In genomic region chr11:66619080-66619554, GRCh38 we compare ENCODE assay signal across 8 cellular contexts. TPM values are rescaled to one million over a fixed set of nuclear protein-coding genes. Genes with fewer than 3 reads are reported as not detected.
DNase-seq lines count a peak whose midpoint lies in the region; ATAC-seq, FAIRE-seq and TF ChIP-seq lines count a peak whose summit lies in the region.

No MANE protein-coding gene starts in this region.

- ATAC-seq in HG02852 (IDR thresholded peaks at IDR 0.05; ENCODE audit: unreplicated experiment): no peak

- no peak overlapping the region for H2AFZ ChIP-seq in Loucy (ENCODE audit: low read length)
- H2AFZ ChIP-seq in keratinocyte (ENCODE audit: control insufficient read depth, low read length): no peak overlapping the region

- in situ Hi-C loops in astrocyte of the cerebellum (cut with HindIII; ENCODE audit: low sequenced_read_pairs): no loop called here

- H3K4me1 ChIP-seq in Loucy (ENCODE audit: insufficient read depth, low read length, poor library complexity, severe bottlenecking) (peaks cover 50% of the 10 kb centered on the region), keratinocyte (ENCODE audit: control insufficient read depth, extremely low read depth, insufficient read depth, low read length) (peaks cover 21% of the 10 kb centered on the region)

- H3K36me3 ChIP-seq in Loucy (ENCODE audit: insufficient read depth, low read length) (peaks cover 29% of the 10 kb centered on the region; the same call in 1 of the 2 replicates), keratinocyte (ENCODE audit: control insufficient read depth in 2 of 2, extremely low read depth in 1 of 2, insufficient read depth in 2 of 2, low read length in 2 of 2) (peaks cover 13 to 33% of the 10 kb centered on the region in 2 experiments)

- peak overlapping the region; percentile 97 for H3K27ac ChIP-seq in keratinocyte (ENCODE audit: control insufficient read depth, insufficient read depth, low read length)

- H3K4me3 ChIP-seq in Loucy (ENCODE audit: low read length, poor library complexity, severe bottlenecking) (peak overlapping the region; percentile 97), astrocyte of the cerebellum (ENCODE audit: low read depth, low read length) (peak overlapping the region; percentile 95), keratinocyte (ENCODE audit: control insufficient read depth in 2 of 3, extremely low read depth in 1 of 3, insufficient read depth in 2 of 3, low read depth in 1 of 3, low read length in 3 of 3) (peak overlapping the region; percentile 85 to 100 (median 96))

- dilution Hi-C loops in keratinocyte (cut with MboI; ENCODE audit: extremely low pct_ligation_motif_present, low sequenced_read_pairs): no loop called here

- no peak for FAIRE-seq in keratinocyte (lab: Jason Lieb, UNC)

- no peak for TF ChIP-seq CTCF in Loucy (conservative IDR thresholded peaks at IDR 0.05; ENCODE audit: low read length)
- TF ChIP-seq CTCF in astrocyte of the cerebellum (IDR thresholded peaks at IDR 0.05; ENCODE audit: low read depth, low read length, missing control alignments): no peak
- no peak for TF ChIP-seq CTCF in keratinocyte (optimal IDR thresholded peaks at IDR 0.05 in 1 of 3, IDR thresholded peaks at IDR 0.05 in 1 of 3, conservative IDR thresholded peaks at IDR 0.05 in 1 of 3; ENCODE audit: extremely low read depth in 1 of 3, insufficient read depth in 2 of 3, low read length in 3 of 3)

- H3K79me2 ChIP-seq in Loucy (ENCODE audit: insufficient read depth, low read length) (peaks cover 92% of the 10 kb centered on the region), keratinocyte (ENCODE audit: control insufficient read depth, insufficient read depth, low read length) (peaks cover 75% of the 10 kb centered on the region)

- H3K4me2 ChIP-seq in Loucy (ENCODE audit: low read depth, low read length, poor library complexity, severe bottlenecking) (peak overlapping the region; percentile 100), keratinocyte (ENCODE audit: control insufficient read depth, extremely low read depth, insufficient read depth, low read depth, low read length) (peak overlapping the region; percentile 100)

- DNase-seq in COLO668 (lab: John Stamatoyannopoulos, UW; ENCODE audit: unreplicated experiment) (peak; percentile 10), astrocyte of the cerebellum (ENCODE audit: low read depth) (no peak), keratinocyte (ENCODE audit: low read depth, low spot score) (peak; percentile 40), stromal cell of bone marrow (ENCODE audit: low read depth) (peak; percentile 55), NCI-H2171 (lab: John Stamatoyannopoulos, UW) (no peak), putamen (ENCODE audit: low spot score) (no peak)

- no peaks in the 10 kb centered on the region; the same call in 1 of the 2 replicates for H3F3A ChIP-seq in Loucy (ENCODE audit: low read depth)

- H3K9ac ChIP-seq in Loucy (ENCODE audit: low read depth, low read length, poor library complexity, severe bottlenecking): peak overlapping the region; percentile 99
- peak overlapping the region; percentile 98 for H3K9ac ChIP-seq in keratinocyte (ENCODE audit: control insufficient read depth, extremely low read depth, insufficient read depth, low read length)

- no peaks in the 10 kb centered on the region for H3K9me2 ChIP-seq in Loucy (replicated peaks; ENCODE audit: low read depth, low read length)

- H3K9me3 ChIP-seq in Loucy (ENCODE audit: insufficient read depth, low read depth, low read length) (no peaks in the 10 kb centered on the region), keratinocyte (ENCODE audit: control insufficient read depth, low read depth, low read length) (no peaks in the 10 kb centered on the region)

- H4K20me1 ChIP-seq in Loucy (ENCODE audit: insufficient read depth, low read length, poor library complexity, severe bottlenecking): peaks cover 75% of the 10 kb centered on the region
- H4K20me1 ChIP-seq in keratinocyte (ENCODE audit: control insufficient read depth, extremely low read depth, insufficient read depth, low read length): peaks cover 61% of the 10 kb centered on the region

- peaks cover 7% of the 10 kb centered on the region for H3K27me3 ChIP-seq in Loucy (ENCODE audit: insufficient read depth, low read length, poor library complexity, severe bottlenecking)
- H3K27me3 ChIP-seq in keratinocyte (ENCODE audit: control insufficient read depth, extremely low read depth, insufficient read depth, low read length): no peaks in the 10 kb centered on the region

- peaks cover 2% of the 10 kb centered on the region for H3K9me1 ChIP-seq in keratinocyte (ENCODE audit: control insufficient read depth, extremely low read depth, insufficient read depth, low read length)

RNA-seq across cellular contexts. Expression of gene RBM14, which starts 2.7 kb away (rescaled TPM):
- 10.5 to 23.8 TPM (median 16.6 TPM) in 3 replicates for polyA plus RNA-seq in keratinocyte
- 11.9 TPM for polyA plus RNA-seq in keratinocyte (2011; ENCODE audit: low read depth)
- 12.8 and 13.9 TPM in 2 replicates for polyA plus RNA-seq in keratinocyte (2011; cell fraction: cytosol; rRNA removed)
- 20.6 and 27.5 TPM in 2 replicates for polyA plus RNA-seq in keratinocyte (2011; cell fraction: nucleus; rRNA removed)
- polyA plus RNA-seq in keratinocyte (2012; ENCODE audit: low replicate concordance): 24.1 and 40.8 TPM in 2 replicates
- polyA minus RNA-seq in keratinocyte: 16.0 to 47.8 TPM (median 22.0 TPM) in 3 replicates
- 33.2 TPM for polyA minus RNA-seq in keratinocyte (2011; cell fraction: cytosol; rRNA and poly(A)+ RNA removed)
- polyA minus RNA-seq in keratinocyte (2011; cell fraction: nucleus; rRNA and poly(A)+ RNA removed): 28.2 and 29.7 TPM in 2 replicates

RNA-seq across cellular contexts. Expression of gene RBM4, which starts 19.4 kb away (rescaled TPM):
- 153 to 190 TPM (median 171 TPM) in 3 replicates for polyA plus RNA-seq in keratinocyte
- 79.4 TPM for polyA plus RNA-seq in keratinocyte (2011; ENCODE audit: low read depth)
- 129 and 150 TPM in 2 replicates for polyA plus RNA-seq in keratinocyte (2011; cell fraction: cytosol; rRNA removed)
- 125 and 145 TPM in 2 replicates for polyA plus RNA-seq in keratinocyte (2011; cell fraction: nucleus; rRNA removed)
- 118 and 132 TPM in 2 replicates for polyA plus RNA-seq in keratinocyte (2012; ENCODE audit: low replicate concordance)
- polyA minus RNA-seq in keratinocyte: 86.0 to 178 TPM (median 150 TPM) in 3 replicates
- polyA minus RNA-seq in keratinocyte (2011; cell fraction: cytosol; rRNA and poly(A)+ RNA removed): 94.6 TPM
- polyA minus RNA-seq in keratinocyte (2011; cell fraction: nucleus; rRNA and poly(A)+ RNA removed): 41.3 and 55.9 TPM in 2 replicates

RNA-seq across cellular contexts. Expression of gene CCS, which starts 26.1 kb away (rescaled TPM):
- polyA plus RNA-seq in keratinocyte: 17.6 to 22.7 TPM (median 21.3 TPM) in 3 replicates
- polyA plus RNA-seq in keratinocyte (2011; ENCODE audit: low read depth): 7.2 TPM
- polyA plus RNA-seq in keratinocyte (2011; cell fraction: cytosol; rRNA removed): 5.1 and 12.3 TPM in 2 replicates
- 62.8 and 75.2 TPM in 2 replicates for polyA plus RNA-seq in keratinocyte (2011; cell fraction: nucleus; rRNA removed)
- polyA plus RNA-seq in keratinocyte (2012; ENCODE audit: low replicate concordance): 24.7 and 24.9 TPM in 2 replicates
- polyA minus RNA-seq in keratinocyte: 8.9 to 16.4 TPM (median 11.1 TPM) in 3 replicates
- polyA minus RNA-seq in keratinocyte (2011; cell fraction: cytosol; rRNA and poly(A)+ RNA removed): 17.5 TPM
- 14.7 and 16.8 TPM in 2 replicates for polyA minus RNA-seq in keratinocyte (2011; cell fraction: nucleus; rRNA and poly(A)+ RNA removed)

RNA-seq across cellular contexts. Expression of gene CCDC87, which starts 26.3 kb away (rescaled TPM):
- polyA plus RNA-seq in keratinocyte: 0.04 to 0.09 TPM (median 0.07 TPM) in 3 replicates
- polyA plus RNA-seq in keratinocyte (2011; ENCODE audit: low read depth): not detected
- 0.02 and 0.05 TPM in 2 replicates for polyA plus RNA-seq in keratinocyte (2011; cell fraction: cytosol; rRNA removed)
- 0.12 and 0.15 TPM in 2 replicates for polyA plus RNA-seq in keratinocyte (2011; cell fraction: nucleus; rRNA removed)
- polyA plus RNA-seq in keratinocyte (2012; ENCODE audit: low replicate concordance): 0.07 and 0.11 TPM in 2 replicates
- polyA minus RNA-seq in keratinocyte: 0.10 to 0.13 TPM (median 0.10 TPM) in 3 replicates
- not detected for polyA minus RNA-seq in keratinocyte (2011; cell fraction: cytosol; rRNA and poly(A)+ RNA removed)
- polyA minus RNA-seq in keratinocyte (2011; cell fraction: nucleus; rRNA and poly(A)+ RNA removed): not detected in 2 replicates

RNA-seq across cellular contexts. Expression of gene CTSF, which starts 50.7 kb away (rescaled TPM):
- polyA plus RNA-seq in keratinocyte: 3.2 to 5.8 TPM (median 3.3 TPM) in 3 replicates
- 9.9 TPM for polyA plus RNA-seq in keratinocyte (2011; ENCODE audit: low read depth)
- polyA plus RNA-seq in keratinocyte (2011; cell fraction: cytosol; rRNA removed): 2.0 and 3.1 TPM in 2 replicates
- polyA plus RNA-seq in keratinocyte (2011; cell fraction: nucleus; rRNA removed): 9.6 and 11.1 TPM in 2 replicates
- 3.0 and 3.9 TPM in 2 replicates for polyA plus RNA-seq in keratinocyte (2012; ENCODE audit: low replicate concordance)
- polyA minus RNA-seq in keratinocyte: 0.49 to 3.9 TPM (median 2.3 TPM) in 3 replicates
- 4.0 TPM for polyA minus RNA-seq in keratinocyte (2011; cell fraction: cytosol; rRNA and poly(A)+ RNA removed)
- 3.7 and 4.3 TPM in 2 replicates for polyA minus RNA-seq in keratinocyte (2011; cell fraction: nucleus; rRNA and poly(A)+ RNA removed)

Comparison
In these comparisons a context has a peak if more than half of its experiments do, and no peak if none do; other contexts are left out.
1. DNase-seq: peak in COLO668 (single experiment), keratinocyte (single experiment) and stromal cell of bone marrow (single experiment); none in astrocyte of the cerebellum (single experiment), NCI-H2171 (single experiment) and putamen (single experiment).
2. Peak in every context shown above with its lines, with median percentiles within 50 percentile points of each other: H3K4me3 ChIP-seq.